In genomic region chr19:468587-469256, GRCh38 we compare ENCODE assay signal across 29 cellular contexts. TPM values are rescaled to one million over a fixed set of nuclear protein-coding genes. Genes with fewer than 3 reads are reported as not detected.
"Had no signal": no experiment of that assay in that cellular context is flagged by ENCODE, and none has a peak within 500 bp of the region (broad histone marks: within the 10 kb centered on the region; RNA-seq: fewer than 3 reads in every experiment).

No MANE protein-coding gene starts in this region.

- H3K27ac ChIP-seq: breast epithelium, SJSA1 had no signal

- FAIRE-seq: RCC 7860 had no signal

- H3K9me3 ChIP-seq: breast epithelium, MG63, SJSA1 had no signal

- H3K4me3 ChIP-seq: breast epithelium, MG63, SJSA1 had no signal

- H3K36me3 ChIP-seq: breast epithelium, MG63, SJSA1 had no signal

- DNase-seq: activated CD4-positive, alpha-beta T cell treated with anti-CD3 and anti-CD28 coated beads for 48 hours; activated CD4-positive, alpha-beta T cell treated with anti-CD3 and anti-CD28 coated beads, Interleukin-2, amount 50 U/mL, for 48 hours; activated CD4-positive, CD25-positive, alpha-beta regulatory T cell treated with anti-CD3 and anti-CD28 coated beads, Interleukin-2, amount 50 U/mL, for 72 hours; activated CD8-positive, alpha-beta memory T cell treated with anti-CD3 and anti-CD28 coated beads, Interleukin-2, amount 10 ng/mL, durations not matched to agents 7 days and 5 days; activated effector memory CD4-positive, alpha-beta T cell treated with Interleukin-2 at 50 U/mL for 16 hours; activated naive CD4-positive, alpha-beta T cell; activated T-cell treated with anti-CD3 and anti-CD28 coated beads, Interleukin-2, amount 50 U/mL, for 24 hours; aorta; caudate nucleus; MG63; MV-4-11; NCI-H1092 treated with DMSO at 0.1 percent for 48 hours; NCI-H1417 treated with DMSO at 0.1 percent for 48 hours; NCI-H1694; NCI-H2029; NCI-H2107; NCI-H2171 treated with DMSO at 0.1 percent for 48 hours; NCI-H226; NCI-H510A; NCI-H526 treated with DMSO at 0.1 percent for 48 hours; NCI-H82; PC-3; SHP77 had no signal

- H3K4me1 ChIP-seq: breast epithelium had no signal

- ATAC-seq: activated CD8-positive, alpha-beta memory T cell treated with anti-CD3 and anti-CD28 coated beads, Interleukin-2, amount 10 ng/mL, durations not matched to agents 7 days and 5 days; PC-3; SK-N-SH treated with all-trans-retinoic acid at 6 μM for 48 hours; WTC11 had no signal

- H3K27me3 ChIP-seq: breast epithelium, MG63, SJSA1 had no signal

RNA-seq across cellular contexts. Expression of gene SHC2, which starts 7.9 kb away (rescaled TPM):
- total RNA-seq: activated CD8-positive, alpha-beta memory T cell treated with anti-CD3 and anti-CD28 coated beads, Interleukin-2, amount 10 ng/mL, durations not matched to agents 7 days and 5 days; activated T-helper 1 cell treated with anti-CD3 and anti-CD28 coated beads, Interleukin-12 subunit alpha, Interleukin-12 subunit beta, Interleukin-2, Interleukin-4 antibody, amounts not matched to agents 30 ng/mL and 10 ng/mL and 1 ng/mL, durations not matched to agents 14 hours and 24 hours and 36 hours; SJSA1 had no signal

RNA-seq across cellular contexts. Expression of gene MADCAM1, which starts 27.6 kb away (rescaled TPM):
- total RNA-seq: SJSA1 had no signal

RNA-seq across cellular contexts. Expression of gene C2CD4C, which starts 59.8 kb away (rescaled TPM):
- total RNA-seq: activated CD8-positive, alpha-beta memory T cell treated with anti-CD3 and anti-CD28 coated beads, Interleukin-2, amount 10 ng/mL, durations not matched to agents 7 days and 5 days had no signal
- polyA plus RNA-seq: aorta had no signal
